ENCODE assay signal across 16 cellular contexts in the genomic region with DNA sequence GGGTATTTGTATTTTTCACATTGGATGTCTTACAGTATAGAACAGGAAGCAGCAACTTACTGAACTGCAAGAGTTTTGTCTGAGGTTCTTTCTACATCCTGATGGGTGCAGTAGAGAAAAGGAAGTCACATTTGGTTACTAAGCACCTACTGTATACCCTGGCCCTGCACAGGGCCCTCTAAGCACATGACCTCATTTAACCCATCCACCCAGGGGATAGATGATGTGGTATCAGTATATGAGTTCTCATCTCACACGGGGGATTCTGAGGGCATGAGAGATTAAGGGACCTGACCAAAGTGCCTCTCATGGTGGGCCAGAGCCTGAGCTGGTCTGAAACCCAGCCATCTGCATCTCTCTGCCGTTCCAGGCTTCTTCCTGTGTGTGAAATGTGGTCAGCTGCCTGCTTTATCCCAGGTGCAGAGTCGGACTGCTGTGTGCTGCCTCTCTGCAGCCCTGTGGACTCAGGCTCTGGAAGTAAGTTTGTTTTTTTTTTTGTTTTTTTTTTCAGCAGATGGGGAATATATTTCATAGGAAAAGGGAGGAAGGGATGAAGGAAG. TPM values are rescaled to one million over a fixed set of nuclear protein-coding genes. Genes with fewer than 3 reads are reported as not detected.
A peak's percentile ranks its signal among the peaks of the same experiment; 100 is the strongest.
DNase-seq lines count a peak whose midpoint lies in the region; ATAC-seq and TF ChIP-seq lines count a peak whose summit lies in the region.
"Had no signal": no experiment of that assay in that cellular context is flagged by ENCODE, and none has a peak within 500 bp of the region (broad histone marks: within the 10 kb centered on the region; RNA-seq: fewer than 3 reads in every experiment).

No MANE protein-coding gene starts in this region.

- peak; percentile 17 for ATAC-seq in activated CD8-positive, alpha-beta T cell treated with anti-CD3 and anti-CD28 coated beads for 36 hours
- ATAC-seq in activated CD8-positive, alpha-beta T cell treated with anti-CD3 and anti-CD28 coated beads, Interleukin-2, amount 10 ng/mL, durations not matched to agents 7 days and 5 days, result no peak
- ATAC-seq in HG03469 (IDR thresholded peaks at IDR 0.05; ENCODE audit: unreplicated experiment), result peak; percentile 64
- ATAC-seq in WTC11, result no peak
- ATAC-seq: GM12878 had no signal

- H3K27ac ChIP-seq in WERI-Rb-1 (no peak overlapping the region), suprapubic skin (no peak overlapping the region)

- no peaks in the 10 kb centered on the region for H3K9me3 Mint-ChIP-seq in activated CD8-positive, alpha-beta T cell treated with anti-CD3 and anti-CD28 coated beads for 36 hours
- H3K9me3 Mint-ChIP-seq in activated CD8-positive, alpha-beta T cell treated with anti-CD3 and anti-CD28 coated beads, Interleukin-2, amount 10 ng/mL, durations not matched to agents 7 days and 5 days (ENCODE audit: insufficient read depth), result no peaks in the 10 kb centered on the region
- H3K9me3 Mint-ChIP-seq in WTC11, result no peaks in the 10 kb centered on the region
- H3K9me3 Mint-ChIP-seq: CD4-positive, alpha-beta T cell; H9 had no signal

- POLR2A ChIA-PET in activated CD8-positive, alpha-beta T cell treated with anti-CD3 and anti-CD28 coated beads for 36 hours (lab: Charles Lee), result no interaction called here
- POLR2A ChIA-PET in activated CD8-positive, alpha-beta T cell treated with anti-CD3 and anti-CD28 coated beads, Interleukin-2, amount 10 ng/mL, durations not matched to agents 7 days and 5 days (lab: Charles Lee), result no interaction called here
- POLR2A ChIA-PET in WTC11 (lab: Charles Lee), result no interaction called here

- H3K4me1 ChIP-seq in suprapubic skin, result no peaks in the 10 kb centered on the region

- CTCF ChIA-PET in activated CD8-positive, alpha-beta T cell treated with anti-CD3 and anti-CD28 coated beads for 36 hours (lab: Charles Lee), result no interaction called here
- CTCF ChIA-PET in activated CD8-positive, alpha-beta T cell treated with anti-CD3 and anti-CD28 coated beads, Interleukin-2, amount 10 ng/mL, durations not matched to agents 7 days and 5 days (lab: Charles Lee), result no interaction called here
- CTCF ChIA-PET in WTC11 (lab: Charles Lee), result interaction anchor here (1.5 to 1.8 kb wide), 2 partner anchors 61 to 75 kb away, joined by 10 read pairs; no protein-coding TSS in a partner anchor

- H3K4me3 ChIP-seq in WERI-Rb-1 (ENCODE audit: low read depth, low read length), result no peak overlapping the region
- H3K4me3 ChIP-seq in suprapubic skin, result no peak overlapping the region
- H3K4me3 ChIP-seq: GM12878 had no signal

- intact Hi-C loops in activated CD8-positive, alpha-beta T cell treated with anti-CD3 and anti-CD28 coated beads for 36 hours (cut with micrococcal nuclease), result no loop called here

- no peak for TF ChIP-seq POLR2A in suprapubic skin (IDR thresholded peaks at IDR 0.05)

- no peak overlapping the region for H3K27ac Mint-ChIP-seq in activated CD8-positive, alpha-beta T cell treated with anti-CD3 and anti-CD28 coated beads for 36 hours
- H3K27ac Mint-ChIP-seq in activated CD8-positive, alpha-beta T cell treated with anti-CD3 and anti-CD28 coated beads, Interleukin-2, amount 10 ng/mL, durations not matched to agents 7 days and 5 days, result no peak overlapping the region
- no peak overlapping the region for H3K27ac Mint-ChIP-seq in WTC11
- H3K27ac Mint-ChIP-seq: CD4-positive, alpha-beta T cell; H9 had no signal

- H3K4me1 Mint-ChIP-seq in activated CD8-positive, alpha-beta T cell treated with anti-CD3 and anti-CD28 coated beads for 36 hours (ENCODE audit: low read depth), result no peaks in the 10 kb centered on the region
- no peaks in the 10 kb centered on the region for H3K4me1 Mint-ChIP-seq in activated CD8-positive, alpha-beta T cell treated with anti-CD3 and anti-CD28 coated beads, Interleukin-2, amount 10 ng/mL, durations not matched to agents 7 days and 5 days (ENCODE audit: low read depth)
- H3K4me1 Mint-ChIP-seq in WTC11, result 0 out of 2 replicates have a peak, but pooled peaks cover 7% of the 10 kb centered on the region

- no peak for DNase-seq in activated CD8-positive, alpha-beta T cell treated with anti-CD3 and anti-CD28 coated beads for 36 hours
- DNase-seq in activated CD8-positive, alpha-beta T cell treated with anti-CD3 and anti-CD28 coated beads, Interleukin-2, amount 10 ng/mL, durations not matched to agents 7 days and 5 days, result no peak
- DNase-seq in WERI-Rb-1 (peak; percentile 45), suprapubic skin (ENCODE audit: low spot score in 2 of 2) (no peak), WTC11 (ENCODE audit: low spot score) (no peak), T1000 (lab: John Stamatoyannopoulos, UW) (no peak)
- DNase-seq: 8988T; AML-193; C1 segment of cervical spinal cord; Calu3; CD4-positive, alpha-beta T cell; DMS 273 treated with DMSO at 0.1 percent for 48 hours; GOT3; H9 had no signal

- no peaks in the 10 kb centered on the region for H3K9me3 ChIP-seq in WERI-Rb-1 (ENCODE audit: severe bottlenecking)
- no peaks in the 10 kb centered on the region for H3K9me3 ChIP-seq in suprapubic skin

- H3K27me3 Mint-ChIP-seq in activated CD8-positive, alpha-beta T cell treated with anti-CD3 and anti-CD28 coated beads for 36 hours, result peaks cover 9% of the 10 kb centered on the region
- peaks cover 6% of the 10 kb centered on the region for H3K27me3 Mint-ChIP-seq in activated CD8-positive, alpha-beta T cell treated with anti-CD3 and anti-CD28 coated beads, Interleukin-2, amount 10 ng/mL, durations not matched to agents 7 days and 5 days (ENCODE audit: low read depth)
- H3K27me3 Mint-ChIP-seq in WTC11 (ENCODE audit: low read depth), result no peaks in the 10 kb centered on the region; the same call in 1 of the 2 replicates

- H3K4me3 Mint-ChIP-seq in activated CD8-positive, alpha-beta T cell treated with anti-CD3 and anti-CD28 coated beads for 36 hours, result no peak overlapping the region
- H3K4me3 Mint-ChIP-seq in activated CD8-positive, alpha-beta T cell treated with anti-CD3 and anti-CD28 coated beads, Interleukin-2, amount 10 ng/mL, durations not matched to agents 7 days and 5 days, result no peak overlapping the region
- H3K4me3 Mint-ChIP-seq in WTC11, result no peak overlapping the region
- H3K4me3 Mint-ChIP-seq: CD4-positive, alpha-beta T cell; H9 had no signal

- H3K36me3 Mint-ChIP-seq in activated CD8-positive, alpha-beta T cell treated with anti-CD3 and anti-CD28 coated beads for 36 hours (ENCODE audit: low read depth), result no peaks in the 10 kb centered on the region
- H3K36me3 Mint-ChIP-seq in activated CD8-positive, alpha-beta T cell treated with anti-CD3 and anti-CD28 coated beads, Interleukin-2, amount 10 ng/mL, durations not matched to agents 7 days and 5 days (ENCODE audit: low read depth), result no peaks in the 10 kb centered on the region
- no peaks in the 10 kb centered on the region for H3K36me3 Mint-ChIP-seq in WTC11

- WGBS in suprapubic skin, result 74% methylated on average over 3 of the region's 3 CpGs

- no peak for TF ChIP-seq EP300 in suprapubic skin (IDR thresholded peaks at IDR 0.05)

- TF ChIP-seq CTCF in activated CD8-positive, alpha-beta T cell treated with anti-CD3 and anti-CD28 coated beads for 36 hours (IDR thresholded peaks at IDR 0.05), result no peak
- TF ChIP-seq CTCF in WERI-Rb-1 (IDR thresholded peaks at IDR 0.05; ENCODE audit: low read depth, low read length) (no peak), suprapubic skin (IDR thresholded peaks at IDR 0.05) (no peak), WTC11 (IDR thresholded peaks at IDR 0.05) (no peak)

- no peaks in the 10 kb centered on the region for H3K27me3 ChIP-seq in WERI-Rb-1 (ENCODE audit: insufficient read depth, low read depth, severe bottlenecking)
- H3K27me3 ChIP-seq in suprapubic skin, result peaks cover 6% of the 10 kb centered on the region

- no peaks in the 10 kb centered on the region for H3K36me3 ChIP-seq in WERI-Rb-1
- no peaks in the 10 kb centered on the region for H3K36me3 ChIP-seq in suprapubic skin

TF ChIP-seq in WTC11, 78 proteins besides CTCF, POLR2A, EP300 and RAD21 (continues in another document):
- TF ChIP-seq ETV6 (CRISPR knock-in tag; IDR thresholded peaks at IDR 0.05), result no peak
- TF ChIP-seq NR3C1 (CRISPR knock-in tag; conservative IDR thresholded peaks at IDR 0.05; ENCODE audit: low read depth), result no peak
- TF ChIP-seq, protein P1, sequence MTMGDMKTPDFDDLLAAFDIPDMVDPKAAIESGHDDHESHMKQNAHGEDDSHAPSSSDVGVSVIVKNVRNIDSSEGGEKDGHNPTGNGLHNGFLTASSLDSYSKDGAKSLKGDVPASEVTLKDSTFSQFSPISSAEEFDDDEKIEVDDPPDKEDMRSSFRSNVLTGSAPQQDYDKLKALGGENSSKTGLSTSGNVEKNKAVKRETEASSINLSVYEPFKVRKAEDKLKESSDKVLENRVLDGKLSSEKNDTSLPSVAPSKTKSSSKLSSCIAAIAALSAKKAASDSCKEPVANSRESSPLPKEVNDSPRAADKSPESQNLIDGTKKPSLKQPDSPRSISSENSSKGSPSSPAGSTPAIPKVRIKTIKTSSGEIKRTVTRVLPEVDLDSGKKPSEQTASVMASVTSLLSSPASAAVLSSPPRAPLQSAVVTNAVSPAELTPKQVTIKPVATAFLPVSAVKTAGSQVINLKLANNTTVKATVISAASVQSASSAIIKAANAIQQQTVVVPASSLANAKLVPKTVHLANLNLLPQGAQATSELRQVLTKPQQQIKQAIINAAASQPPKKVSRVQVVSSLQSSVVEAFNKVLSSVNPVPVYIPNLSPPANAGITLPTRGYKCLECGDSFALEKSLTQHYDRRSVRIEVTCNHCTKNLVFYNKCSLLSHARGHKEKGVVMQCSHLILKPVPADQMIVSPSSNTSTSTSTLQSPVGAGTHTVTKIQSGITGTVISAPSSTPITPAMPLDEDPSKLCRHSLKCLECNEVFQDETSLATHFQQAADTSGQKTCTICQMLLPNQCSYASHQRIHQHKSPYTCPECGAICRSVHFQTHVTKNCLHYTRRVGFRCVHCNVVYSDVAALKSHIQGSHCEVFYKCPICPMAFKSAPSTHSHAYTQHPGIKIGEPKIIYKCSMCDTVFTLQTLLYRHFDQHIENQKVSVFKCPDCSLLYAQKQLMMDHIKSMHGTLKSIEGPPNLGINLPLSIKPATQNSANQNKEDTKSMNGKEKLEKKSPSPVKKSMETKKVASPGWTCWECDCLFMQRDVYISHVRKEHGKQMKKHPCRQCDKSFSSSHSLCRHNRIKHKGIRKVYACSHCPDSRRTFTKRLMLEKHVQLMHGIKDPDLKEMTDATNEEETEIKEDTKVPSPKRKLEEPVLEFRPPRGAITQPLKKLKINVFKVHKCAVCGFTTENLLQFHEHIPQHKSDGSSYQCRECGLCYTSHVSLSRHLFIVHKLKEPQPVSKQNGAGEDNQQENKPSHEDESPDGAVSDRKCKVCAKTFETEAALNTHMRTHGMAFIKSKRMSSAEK (CRISPR knock-in tag; IDR thresholded peaks at IDR 0.05; ENCODE audit: borderline replicate concordance), result no peak
- TF ChIP-seq NR1H2 (CRISPR knock-in tag; IDR thresholded peaks at IDR 0.05), result no peak
- TF ChIP-seq JAZF1 (CRISPR knock-in tag; IDR thresholded peaks at IDR 0.05), result no peak
- TF ChIP-seq SOX15 (CRISPR knock-in tag; IDR thresholded peaks at IDR 0.05), result no peak

RNA-seq across cellular contexts. Expression of a gene that starts 17.9 kb away (rescaled TPM):
- total RNA-seq in activated CD8-positive, alpha-beta T cell treated with anti-CD3 and anti-CD28 coated beads for 36 hours, result not detected
- not detected for total RNA-seq in activated CD8-positive, alpha-beta T cell treated with anti-CD3 and anti-CD28 coated beads, Interleukin-2, amount 10 ng/mL, durations not matched to agents 7 days and 5 days
- 1 to 10 TPM; 4.3 to 7.9 (median 6.2) TPM for total RNA-seq in suprapubic skin
- total RNA-seq in WTC11 (2021), result 0.85 to 1.5 TPM (median 1.1 TPM) in 3 replicates
- total RNA-seq: Calu3; CD4-positive, alpha-beta T cell; GM12878 had no signal

Comparison
In these comparisons a context has a peak if more than half of its experiments do, and no peak if none do; other contexts are left out.
1. ATAC-seq: peak in activated CD8-positive, alpha-beta T cell treated with anti-CD3 and anti-CD28 coated beads for 36 hours (single experiment) and HG03469 (single experiment); none in activated CD8-positive, alpha-beta T cell treated with anti-CD3 and anti-CD28 coated beads, Interleukin-2, amount 10 ng/mL, durations not matched to agents 7 days and 5 days (single experiment) and WTC11 (single experiment).